Comparison of ENCODE assay signal across 14 cellular contexts in the genomic region with DNA sequence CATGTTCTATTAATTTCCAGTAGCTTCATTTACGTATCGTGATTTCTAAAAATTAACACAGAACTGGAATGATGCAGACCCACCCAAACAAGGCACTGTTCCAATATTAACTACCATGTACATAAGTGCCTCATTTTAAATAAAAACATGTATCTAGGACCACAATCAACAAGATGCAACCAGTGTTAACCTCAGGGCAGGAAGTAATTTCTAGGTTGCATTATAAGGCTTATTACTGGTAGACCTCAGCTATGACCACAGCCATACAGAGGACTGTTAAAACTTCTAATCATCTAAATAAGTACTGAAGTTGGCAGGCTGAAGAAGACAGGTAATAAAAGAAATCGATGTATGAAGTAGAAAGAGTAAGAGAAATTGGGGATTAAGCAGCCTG.
"Had no signal": no experiment of that assay in that cellular context is flagged by ENCODE, and none has a peak within 500 bp of the region (broad histone marks: within the 10 kb centered on the region; RNA-seq: fewer than 3 reads in every experiment).

No MANE protein-coding gene starts in this region.

- ATAC-seq: gastroesophageal sphincter; left lung; stimulated activated naive B cell treated with anti-CD40 and anti-IgM and Interleukin-4, amounts not matched to agents 10 μg/mL and 1 μg/mL and 100 μg/mL, for 72 hours had no signal

- H3K4me1 Mint-ChIP-seq: nephron progenitor cell; stimulated activated naive B cell treated with anti-CD40 and anti-IgM and Interleukin-4, amounts not matched to agents 10 μg/mL and 1 μg/mL and 100 μg/mL, for 72 hours had no signal

- H3K4me3 Mint-ChIP-seq: nephron progenitor cell; stimulated activated naive B cell treated with anti-CD40 and anti-IgM and Interleukin-4, amounts not matched to agents 10 μg/mL and 1 μg/mL and 100 μg/mL, for 72 hours; type B pancreatic cell had no signal

- H3K27ac Mint-ChIP-seq: stimulated activated naive B cell treated with anti-CD40 and anti-IgM and Interleukin-4, amounts not matched to agents 10 μg/mL and 1 μg/mL and 100 μg/mL, for 72 hours; type B pancreatic cell had no signal

- DNase-seq: cortex of kidney; effector memory CD4-positive, alpha-beta T cell; glutamatergic neuron; nephron progenitor cell; retina; spleen; stimulated activated CD4-positive, alpha-beta T cell treated with anti-CD3 and anti-CD28 coated beads, Interleukin-15, amount 100 ng/mL, for 24 hours; stimulated activated CD4-positive, alpha-beta T cell treated with anti-CD3 and anti-CD28 coated beads, Interleukin-1b, Interleukin-23, amount 100 ng/mL, for 48 hours; stimulated activated CD4-positive, alpha-beta T cell treated with anti-CD3 and anti-CD28 coated beads, Interleukin-4, amount 100 ng/mL, for 24 hours; stimulated activated naive B cell treated with anti-CD40 and anti-IgM and Interleukin-4, amounts not matched to agents 10 μg/mL and 1 μg/mL and 100 μg/mL, for 72 hours; stomach had no signal

- H3K9me3 Mint-ChIP-seq: nephron progenitor cell, type B pancreatic cell had no signal

- H3K27me3 Mint-ChIP-seq: stimulated activated naive B cell treated with anti-CD40 and anti-IgM and Interleukin-4, amounts not matched to agents 10 μg/mL and 1 μg/mL and 100 μg/mL, for 72 hours; type B pancreatic cell had no signal
